In genomic region chr13:20828540-20829364, GRCh38 we compare ENCODE assay signal across 8 cellular contexts. TPM values are rescaled to one million over a fixed set of nuclear protein-coding genes. Genes with fewer than 3 reads are reported as not detected.
A peak's percentile ranks its signal among the peaks of the same experiment; 100 is the strongest.
DNase-seq lines count a peak whose midpoint lies in the region; ATAC-seq and TF ChIP-seq lines count a peak whose summit lies in the region.

No MANE protein-coding gene starts in this region.

- H3K27me3 Mint-ChIP-seq in Caco-2 (ENCODE audit: insufficient read depth, unreplicated experiment) (no peaks in the 10 kb centered on the region), endothelial cell (ENCODE audit: unreplicated experiment) (no peaks in the 10 kb centered on the region)

- TF ChIP-seq POLR2A in NB4 (IDR thresholded peaks at IDR 0.05; ENCODE audit: extremely low read depth, insufficient read length): no peak

- no peak overlapping the region for H3K27ac Mint-ChIP-seq in Caco-2 (ENCODE audit: unreplicated experiment)
- H3K27ac Mint-ChIP-seq in endothelial cell (ENCODE audit: unreplicated experiment): peak overlapping the region; percentile 22

- H3K4me1 Mint-ChIP-seq in Caco-2 (ENCODE audit: low read depth, unreplicated experiment) (peaks cover 12% of the 10 kb centered on the region), endothelial cell (ENCODE audit: unreplicated experiment) (peaks cover 7% of the 10 kb centered on the region)

- H3K4me3 Mint-ChIP-seq in Caco-2 (ENCODE audit: unreplicated experiment) (no peak overlapping the region), endothelial cell (ENCODE audit: unreplicated experiment) (no peak overlapping the region)

- H3K9me3 ChIP-seq in Caco-2 (no peaks in the 10 kb centered on the region), muscle layer of duodenum (ENCODE audit: control insufficient read depth in 1 of 2, low read length in 2 of 2) (no peaks in the 10 kb centered on the region)

- DNase-seq in Caco-2 (peak in 1 of 2 experiments; percentile 61), NB4 (ENCODE audit: low read depth) (peak; percentile 65), endothelial cell (ENCODE audit: low spot score) (peak; percentile 43), mesenteric fat pad (ENCODE audit: low spot score) (no peak), occipital lobe (lab: John Stamatoyannopoulos, UW) (no peak)

- H3K27me3 ChIP-seq in Caco-2 (replicated peaks; ENCODE audit: control insufficient read depth, insufficient read depth, low read length): no peaks in the 10 kb centered on the region
- H3K27me3 ChIP-seq in muscle layer of duodenum (ENCODE audit: low read depth, low read length): no peaks in the 10 kb centered on the region

- H3K4me3 ChIP-seq in Caco-2 (ENCODE audit: low read depth, low read length): no peak overlapping the region
- no peak overlapping the region for H3K4me3 ChIP-seq in NB4 (ENCODE audit: low read depth, low read length)
- H3K4me3 ChIP-seq in WI38 (ENCODE audit: low read depth, low read length): peak overlapping the region; percentile 28; the same call in 1 of the 2 replicates
- H3K4me3 ChIP-seq in muscle layer of duodenum (ENCODE audit: low read depth in 1 of 2, low read length in 2 of 2): peak overlapping the region in 1 of 2 donors; percentile 55

- intact Hi-C loops in Caco-2 (cut with micrococcal nuclease; ENCODE audit: unreplicated experiment): loop anchor here (1.0 to 2.0 kb wide), 4 partner anchors 96 to 333 kb away; no protein-coding TSS in a partner anchor

- H3K36me3 Mint-ChIP-seq in Caco-2 (ENCODE audit: insufficient read depth, unreplicated experiment): peaks cover 16% of the 10 kb centered on the region
- no peaks in the 10 kb centered on the region for H3K36me3 Mint-ChIP-seq in endothelial cell (ENCODE audit: low read depth, unreplicated experiment)

- CTCF ChIA-PET in Caco-2 (lab: Charles Lee): interaction anchor here (0.5 to 1.1 kb wide), 3 partner anchors 20 to 333 kb away, joined by 3 to 5 read pairs (median 4); no protein-coding TSS in a partner anchor

- H3K36me3 ChIP-seq in Caco-2 (ENCODE audit: control insufficient read depth, insufficient read depth, low read length): no peaks in the 10 kb centered on the region
- no peaks in the 10 kb centered on the region for H3K36me3 ChIP-seq in muscle layer of duodenum (ENCODE audit: control insufficient read depth in 1 of 2, insufficient read depth in 2 of 2, low read length in 2 of 2)

- ATAC-seq in GM18870 (IDR thresholded peaks at IDR 0.05; ENCODE audit: unreplicated experiment): peak; percentile 57

- TF ChIP-seq CTCF in Caco-2 (IDR thresholded peaks at IDR 0.05; ENCODE audit: insufficient read depth in 1 of 2, low read depth in 1 of 2, low read length in 1 of 2, severe bottlenecking in 1 of 2, unreplicated experiment in 1 of 2) (peak; percentile 74 to 83), NB4 (IDR thresholded peaks at IDR 0.05; ENCODE audit: low read depth, low read length) (peak; percentile 88), WI38 (IDR thresholded peaks at IDR 0.05; ENCODE audit: low read depth, low read length) (peak; percentile 77), endothelial cell (IDR thresholded peaks at IDR 0.05; ENCODE audit: unreplicated experiment) (peak; percentile 64)

- H3K9me3 Mint-ChIP-seq in Caco-2 (ENCODE audit: unreplicated experiment) (no peaks in the 10 kb centered on the region), endothelial cell (ENCODE audit: unreplicated experiment) (no peaks in the 10 kb centered on the region)

- peaks cover 5% of the 10 kb centered on the region; the same call in 1 of the 2 replicates for H3K4me1 ChIP-seq in Caco-2
- H3K4me1 ChIP-seq in muscle layer of duodenum (ENCODE audit: control insufficient read depth in 1 of 2, insufficient read depth in 2 of 2, low read length in 2 of 2): peaks cover 0 to 41% of the 10 kb centered on the region in 2 donors

- BruUV-seq in Caco-2 (replicated peaks; lab: Mats Ljungman, UMichigan): no TSS peak

- POLR2A ChIA-PET in Caco-2 (lab: Charles Lee): no interaction called here

- H3K27ac ChIP-seq in muscle layer of duodenum (ENCODE audit: low read length): peak overlapping the region; percentile 48

RNA-seq across cellular contexts. Expression of gene EEF1AKMT1, which starts 55.0 kb away (rescaled TPM):
- total RNA-seq in Caco-2 (2022) (8.6 and 9.6 TPM in 2 replicates), endothelial cell (ENCODE audit: unreplicated experiment) (9.6 TPM), mesenteric fat pad (9.0 TPM), occipital lobe (21.2 TPM)

Comparison
In these comparisons a context has a peak if more than half of its experiments do, and no peak if none do; other contexts are left out.
1. DNase-seq: peak in NB4 (single experiment) and endothelial cell (single experiment); none in mesenteric fat pad (single experiment) and occipital lobe (single experiment).
2. Peak in every context shown above with its lines, with median percentiles within 50 percentile points of each other: CTCF ChIP-seq.